In genomic region chr3:63779227-63779626, GRCh38 we compare ENCODE assay signal across 35 cellular contexts. TPM values are rescaled to one million over a fixed set of nuclear protein-coding genes. Genes with fewer than 3 reads are reported as not detected.
"Had no signal": no experiment of that assay in that cellular context is flagged by ENCODE, and none has a peak within 500 bp of the region (broad histone marks: within the 10 kb centered on the region; RNA-seq: fewer than 3 reads in every experiment).

No MANE protein-coding gene starts in this region.

- H3K36me3 ChIP-seq: colonic mucosa, esophagus squamous epithelium, left lung, neural progenitor cell, suprapubic skin, thyroid gland, vagina had no signal

- H3K79me2 ChIP-seq: parathyroid adenoma had no signal

- H3K27me3 ChIP-seq: colonic mucosa, esophagus squamous epithelium, left lung, neural progenitor cell, suprapubic skin, thyroid gland, vagina had no signal

- H3K9me3 ChIP-seq: colonic mucosa, esophagus squamous epithelium, left lung, suprapubic skin, thyroid gland, vagina had no signal

- H3K27ac ChIP-seq: colonic mucosa, esophagus squamous epithelium, left lung, neural progenitor cell, parathyroid adenoma, suprapubic skin, thyroid gland, vagina had no signal

- H3K4me3 ChIP-seq: colonic mucosa, esophagus squamous epithelium, left lung, neural progenitor cell, smooth muscle cell, suprapubic skin, thyroid gland, vagina had no signal

- H3K4me2 ChIP-seq: neural progenitor cell, smooth muscle cell had no signal

- H3K4me3 Mint-ChIP-seq: naive thymus-derived CD4-positive, alpha-beta T cell; nephron; neural progenitor cell; stimulated activated naive CD8-positive, alpha-beta T cell treated with anti-CD3 and anti-CD28 coated beads, Interleukin-15, amount 100 ng/mL, for 72 hours had no signal

- H3K4me1 Mint-ChIP-seq: naive thymus-derived CD4-positive, alpha-beta T cell; nephron; stimulated activated naive CD8-positive, alpha-beta T cell treated with anti-CD3 and anti-CD28 coated beads, Interleukin-15, amount 100 ng/mL, for 72 hours had no signal

- H2AFZ ChIP-seq: neural progenitor cell, parathyroid adenoma had no signal

- H3K36me3 Mint-ChIP-seq: naive thymus-derived CD4-positive, alpha-beta T cell had no signal

- FAIRE-seq: endometrium, islet of Langerhans had no signal

- DNase-seq: colonic mucosa; dermis blood vessel endothelial cell; effector memory CD4-positive, alpha-beta T cell; erythroblast; esophagus squamous epithelium; foreskin melanocyte; left cardiac atrium; left lung; mesenchymal stem cell; midbrain; naive thymus-derived CD4-positive, alpha-beta T cell; stimulated activated CD4-positive, alpha-beta T cell treated with anti-CD3 and anti-CD28 coated beads, Interleukin-12 subunit alpha, Interleukin-12 subunit beta, amount 100 ng/mL, for 4 hours; stimulated activated CD4-positive, alpha-beta T cell treated with anti-CD3 and anti-CD28 coated beads, Interleukin-1b, Interleukin-23, amount 100 ng/mL, for 48 hours; stimulated activated CD4-positive, alpha-beta T cell treated with anti-CD3 and anti-CD28 coated beads, Interleukin-4, amount 100 ng/mL, for 1 hour; stimulated activated CD8-positive, alpha-beta memory T cell treated with anti-CD3 and anti-CD28 coated beads, Interleukin-4, amount 100 ng/mL, for 48 hours; stimulated activated naive CD4-positive, alpha-beta T cell; stimulated activated naive CD8-positive, alpha-beta T cell treated with anti-CD3 and anti-CD28 coated beads, Interleukin-15, amount 100 ng/mL, for 72 hours; thyroid gland; trophoblast cell had no signal

- H3K4me1 ChIP-seq: colonic mucosa, esophagus squamous epithelium, parathyroid adenoma, suprapubic skin, thyroid gland, vagina had no signal

- H3K27ac Mint-ChIP-seq: naive thymus-derived CD4-positive, alpha-beta T cell; nephron; neural progenitor cell; progenitor cell of endocrine pancreas; stimulated activated naive CD8-positive, alpha-beta T cell treated with anti-CD3 and anti-CD28 coated beads, Interleukin-15, amount 100 ng/mL, for 72 hours had no signal

- H3K9ac ChIP-seq: neural progenitor cell, parathyroid adenoma had no signal

- ATAC-seq: left cardiac atrium; left lung; naive thymus-derived CD4-positive, alpha-beta T cell; sciatic nerve; stimulated activated naive CD8-positive, alpha-beta T cell treated with anti-CD3 and anti-CD28 coated beads, Interleukin-15, amount 100 ng/mL, for 72 hours had no signal

- H3K9me3 Mint-ChIP-seq: nephron; stimulated activated naive CD8-positive, alpha-beta T cell treated with anti-CD3 and anti-CD28 coated beads, Interleukin-15, amount 100 ng/mL, for 72 hours had no signal

- H3K27me3 Mint-ChIP-seq: naive thymus-derived CD4-positive, alpha-beta T cell; progenitor cell of endocrine pancreas; stimulated activated naive CD8-positive, alpha-beta T cell treated with anti-CD3 and anti-CD28 coated beads, Interleukin-15, amount 100 ng/mL, for 72 hours had no signal

RNA-seq across cellular contexts. Expression of gene C3orf49, which starts 39.9 kb away (rescaled TPM):
- total RNA-seq: colonic mucosa; dermis blood vessel endothelial cell; esophagus squamous epithelium; kidney epithelial cell; left cardiac atrium; left lung; lower leg skin; lung microvascular endothelial cell; mucosa of gallbladder; naive thymus-derived CD4-positive, alpha-beta T cell; osteoblast; progenitor cell of endocrine pancreas; sciatic nerve; smooth muscle cell; suprapubic skin; thyroid gland; ureter; vagina had no signal
- polyA plus RNA-seq: naive thymus-derived CD4-positive, alpha-beta T cell; smooth muscle cell had no signal
